ENCODE assay signal across 10 cellular contexts in genomic region chr14:99807413-99808132, GRCh38. TPM values are rescaled to one million over a fixed set of nuclear protein-coding genes. Genes with fewer than 3 reads are reported as not detected.
A peak's percentile ranks its signal among the peaks of the same experiment; 100 is the strongest.
DNase-seq lines count a peak whose midpoint lies in the region; ATAC-seq and TF ChIP-seq lines count a peak whose summit lies in the region.
"Had no signal": no experiment of that assay in that cellular context is flagged by ENCODE, and none has a peak within 500 bp of the region (broad histone marks: within the 10 kb centered on the region; RNA-seq: fewer than 3 reads in every experiment).

No MANE protein-coding gene starts in this region.

- peak overlapping the region; percentile 74 for H3K4me2 ChIP-seq in GM23248 (ENCODE audit: unreplicated experiment)

- no peaks in the 10 kb centered on the region for H3K36me3 Mint-ChIP-seq in glutamatergic neuron (ENCODE audit: unreplicated experiment)

- peaks cover 21% of the 10 kb centered on the region; the same call in 1 of the 2 replicates for H3K79me2 ChIP-seq in GM23248 (ENCODE audit: insufficient read depth)

- intact Hi-C loops in esophagus muscularis mucosa (cut with DNase I), result no loop called here

- H3K27me3 ChIP-seq in GM23248 (replicated peaks; ENCODE audit: insufficient read depth) (no peaks in the 10 kb centered on the region), stomach smooth muscle (ENCODE audit: control insufficient read depth in 1 of 2, insufficient read depth in 2 of 2, low read length in 2 of 2) (no peaks in the 10 kb centered on the region), esophagus muscularis mucosa (no peaks in the 10 kb centered on the region)
- H3K27me3 ChIP-seq: ovary had no signal

- H2AFZ ChIP-seq in GM23248, result no peak overlapping the region

- peak overlapping the region; percentile 45 for H3K9ac ChIP-seq in GM23248
- no peak overlapping the region for H3K9ac ChIP-seq in stomach smooth muscle (ENCODE audit: low read length in 2 of 2)

- in situ Hi-C loops in GM23248 (cut with MboI), result no loop called here

- H3K9me2 ChIP-seq in GM23248 (ENCODE audit: insufficient read depth), result no peaks in the 10 kb centered on the region

- H3K36me3 ChIP-seq in GM23248 (ENCODE audit: low read depth) (no peaks in the 10 kb centered on the region), stomach smooth muscle (ENCODE audit: control insufficient read depth in 2 of 2, insufficient read depth in 2 of 2, low read length in 2 of 2) (peaks cover 0 to 2% of the 10 kb centered on the region in 2 donors), esophagus muscularis mucosa (no peaks in the 10 kb centered on the region)
- H3K36me3 ChIP-seq: ovary had no signal

- no peaks in the 10 kb centered on the region for H3K9me3 ChIP-seq in GM23248 (ENCODE audit: low read depth)
- no peaks in the 10 kb centered on the region for H3K9me3 ChIP-seq in stomach smooth muscle (ENCODE audit: control insufficient read depth in 2 of 2, low read length in 2 of 2)
- H3K9me3 ChIP-seq in esophagus muscularis mucosa, result no peaks in the 10 kb centered on the region
- H3K9me3 ChIP-seq: ovary had no signal

- H3K27ac ChIP-seq in GM23248 (peak overlapping the region; percentile 80), stomach smooth muscle (ENCODE audit: low read length) (peak overlapping the region; percentile 37), esophagus muscularis mucosa (replicated peaks in 1 of 4) (peak overlapping the region in 1 of 4 donors; percentile 70)
- H3K27ac ChIP-seq: ovary had no signal

- TF ChIP-seq EP300 in esophagus muscularis mucosa (IDR thresholded peaks at IDR 0.05), result no peak

- H3K4me3 ChIP-seq in GM23248 (peak overlapping the region; percentile 36), stomach smooth muscle (ENCODE audit: low read length in 2 of 2) (peak overlapping the region; percentile 7 to 47), esophagus muscularis mucosa (no peak overlapping the region)
- H3K4me3 ChIP-seq: ovary had no signal

- no peak overlapping the region for H3K27ac Mint-ChIP-seq in glutamatergic neuron (ENCODE audit: unreplicated experiment)
- H3K27ac Mint-ChIP-seq: activated naive CD4-positive, alpha-beta T cell treated with anti-CD3 and anti-CD28 coated beads for 36 hours had no signal

- H3K4me1 Mint-ChIP-seq in glutamatergic neuron (ENCODE audit: low read depth, unreplicated experiment), result peaks cover 61% of the 10 kb centered on the region

- ATAC-seq in SK-N-SH treated with all-trans-retinoic acid at 6 μM for 48 hours, result peak; percentile 49
- no peak for ATAC-seq in HG02885 (IDR thresholded peaks at IDR 0.05; ENCODE audit: poor library complexity, unreplicated experiment)

- H3F3A ChIP-seq in GM23248 (ENCODE audit: insufficient read depth), result peaks cover 42% of the 10 kb centered on the region

- H3K9me3 Mint-ChIP-seq in glutamatergic neuron (ENCODE audit: unreplicated experiment), result peaks cover 4% of the 10 kb centered on the region
- H3K9me3 Mint-ChIP-seq: activated naive CD4-positive, alpha-beta T cell treated with anti-CD3 and anti-CD28 coated beads for 36 hours had no signal

- H3K27me3 Mint-ChIP-seq in glutamatergic neuron (ENCODE audit: unreplicated experiment), result peaks cover under 1% of the 10 kb centered on the region

- peaks cover 36% of the 10 kb centered on the region for H3K4me1 ChIP-seq in GM23248 (ENCODE audit: insufficient read depth)
- peaks cover 62% of the 10 kb centered on the region for H3K4me1 ChIP-seq in stomach smooth muscle (ENCODE audit: control insufficient read depth, insufficient read depth, low read length)
- H3K4me1 ChIP-seq in esophagus muscularis mucosa, result peaks cover 20 to 78% (median 55%) of the 10 kb centered on the region in 4 donors

- TF ChIP-seq POLR2A in esophagus muscularis mucosa (IDR thresholded peaks at IDR 0.05; ENCODE audit: low read depth), result no peak

- no peaks in the 10 kb centered on the region for H4K20me1 ChIP-seq in GM23248 (ENCODE audit: insufficient read depth)

- DNase-seq in GM23248, result peak; percentile 75
- peak; percentile 38 for DNase-seq in glutamatergic neuron
- no peak for DNase-seq in esophagus muscularis mucosa (ENCODE audit: extremely low spot score)
- no peak for DNase-seq in NCI-H187 (lab: John Stamatoyannopoulos, UW)
- DNase-seq: activated CD4-positive, alpha-beta T cell treated with anti-CD3 and anti-CD28 coated beads for 1 hour; activated naive CD4-positive, alpha-beta T cell treated with anti-CD3 and anti-CD28 coated beads for 36 hours; ovary had no signal

- peak overlapping the region; percentile 32 for H3K4me3 Mint-ChIP-seq in glutamatergic neuron (ENCODE audit: unreplicated experiment)
- H3K4me3 Mint-ChIP-seq: activated naive CD4-positive, alpha-beta T cell treated with anti-CD3 and anti-CD28 coated beads for 36 hours had no signal

- peak; percentile 25 for TF ChIP-seq CTCF in glutamatergic neuron (IDR thresholded peaks at IDR 0.05; ENCODE audit: partially characterized antibody, unreplicated experiment)
- TF ChIP-seq CTCF in esophagus muscularis mucosa (IDR thresholded peaks at IDR 0.05), result no peak

- 21 to 25% methylated on average over 10 of the region's 10 CpGs for WGBS in GM23248 (ENCODE audit: low coverage in 1 of 2, low lambda C conversion rate in 2 of 2, missing lambda C conversion rate in 2 of 2), 2 experiments
- 85% methylated on average over 10 of the region's 10 CpGs for WGBS in esophagus muscularis mucosa

TF ChIP-seq in SK-N-SH treated with all-trans-retinoic acid at 6 μM for 48 hours, 23 proteins besides CTCF, POLR2A, EP300 and RAD21:
- no peak for TF ChIP-seq ZNF565 (CRISPR knock-in tag; conservative IDR thresholded peaks at IDR 0.05; ENCODE audit: low read depth)
- TF ChIP-seq GLIS3 (CRISPR knock-in tag; IDR thresholded peaks at IDR 0.05), result no peak

RNA-seq across cellular contexts. Expression of gene EML1, which starts 14.4 kb away (rescaled TPM):
- total RNA-seq in GM23248 (2014; rRNA removed; shearing (Covaris generic)), result 17.9 and 35.8 TPM in 2 replicates
- 14.8 and 15.0 TPM in 2 replicates for polyA plus RNA-seq in GM23248 (2016; fragmentation: Nextera tagmentation; extraction: Ambion mirVana)
- total RNA-seq in glutamatergic neuron (ENCODE audit: unreplicated experiment), result 73.6 TPM
- 100 to 1,000 TPM in 3 of 4 donors, 10 to 100 TPM in 1; 92.3 to 131 (median 119) TPM for total RNA-seq in esophagus muscularis mucosa

Comparison
In these comparisons a context has a peak if more than half of its experiments do, and no peak if none do; other contexts are left out.
1. DNase-seq: peak in GM23248 (single experiment) and glutamatergic neuron (single experiment); none in esophagus muscularis mucosa (single experiment) and NCI-H187 (0 of 2).
2. H3K4me3 ChIP-seq: peak in GM23248 (single experiment) and stomach smooth muscle (2 of 2); none in esophagus muscularis mucosa (0 of 4).